23 cellular contexts compared by ENCODE assay signal in genomic region chr14:84162658-84163057, GRCh38.
DNase-seq lines count a peak whose midpoint lies in the region; FAIRE-seq and TF ChIP-seq lines count a peak whose summit lies in the region.
"Had no signal": no experiment of that assay in that cellular context is flagged by ENCODE, and none has a peak within 500 bp of the region (broad histone marks: within the 10 kb centered on the region; RNA-seq: fewer than 3 reads in every experiment).

No MANE protein-coding gene starts in this region.

- DNase-seq in D721Med (ENCODE audit: insufficient read length, low spot score) (no peak), NCI-H1105 (lab: John Stamatoyannopoulos, UW) (peak; percentile 58), NCI-H82 treated with DMSO at 0.1 percent for 48 hours (lab: John Stamatoyannopoulos, UW; ENCODE audit: unreplicated experiment) (peak; percentile 61), myocyte (ENCODE audit: low read depth) (peak; percentile 4), spleen (no peak), DMS153 (lab: John Stamatoyannopoulos, UW) (no peak), RKO (ENCODE audit: low spot score) (no peak), CD1c-positive myeloid dendritic cell (ENCODE audit: extremely low spot score) (no peak)
- DNase-seq: ACHN; C1 segment of cervical spinal cord; GF-D8; Karpas-422; MG63; NCI-H1048; NCI-H1694; NCI-H2081 treated with DMSO at 0.1 percent for 48 hours; NCI-H2227 treated with DMSO at 0.1 percent for 48 hours; NCI-H510A treated with DMSO at 0.1 percent for 48 hours; NK-92 treated with Interleukin-12 subunit alpha and Interleukin-12 subunit beta, amount 100 ng/mL, for 24 hours; SIG-M5; T-helper 1 cell had no signal

- no peak for TF ChIP-seq POLR2A in spleen (IDR thresholded peaks at IDR 0.05)

- H3K36me3 ChIP-seq in spleen: no peaks in the 10 kb centered on the region
- H3K36me3 ChIP-seq: MG63 had no signal

- H3K27me3 ChIP-seq in spleen (replicated peaks in 1 of 7): no peaks in the 10 kb centered on the region
- H3K27me3 ChIP-seq: MG63 had no signal

- intact Hi-C loops in spleen (cut with DNase I; ENCODE audit: low total_unique reads): no loop called here

- H3K4me1 ChIP-seq in spleen: peaks cover 0 to 5% (median 0%) of the 10 kb centered on the region in 6 donors

- no peak for TF ChIP-seq CTCF in D721Med (IDR thresholded peaks at IDR 0.05; ENCODE audit: insufficient read depth, missing control alignments)
- no peak for TF ChIP-seq CTCF in spleen (IDR thresholded peaks at IDR 0.05 in 8 of 11, conservative IDR thresholded peaks at IDR 0.05 in 3 of 11)

- no peak overlapping the region for H3K27ac ChIP-seq in spleen

- WGBS in spleen, 5 donors: 10 to 19% (median 13%) methylated on average over 2 of the region's 2 CpGs

- FAIRE-seq in D721Med (lab: Jason Lieb, UNC): peak; percentile 61
- FAIRE-seq: H1, RCC 7860 had no signal

- H3K9me3 ChIP-seq in spleen: no peaks in the 10 kb centered on the region
- H3K9me3 ChIP-seq: MG63 had no signal

- no peak overlapping the region for H3K4me3 ChIP-seq in spleen
- H3K4me3 ChIP-seq: MG63 had no signal

Comparison
In these comparisons a context has a peak if more than half of its experiments do, and no peak if none do; other contexts are left out.
1. DNase-seq: peak in NCI-H1105 (single experiment), NCI-H82 treated with DMSO at 0.1 percent for 48 hours (single experiment) and myocyte (single experiment); none in D721Med (single experiment), spleen (single experiment), DMS153 (single experiment), RKO (single experiment) and CD1c-positive myeloid dendritic cell (single experiment).